1 cellular context compared by ENCODE assay signal in the genomic region with DNA sequence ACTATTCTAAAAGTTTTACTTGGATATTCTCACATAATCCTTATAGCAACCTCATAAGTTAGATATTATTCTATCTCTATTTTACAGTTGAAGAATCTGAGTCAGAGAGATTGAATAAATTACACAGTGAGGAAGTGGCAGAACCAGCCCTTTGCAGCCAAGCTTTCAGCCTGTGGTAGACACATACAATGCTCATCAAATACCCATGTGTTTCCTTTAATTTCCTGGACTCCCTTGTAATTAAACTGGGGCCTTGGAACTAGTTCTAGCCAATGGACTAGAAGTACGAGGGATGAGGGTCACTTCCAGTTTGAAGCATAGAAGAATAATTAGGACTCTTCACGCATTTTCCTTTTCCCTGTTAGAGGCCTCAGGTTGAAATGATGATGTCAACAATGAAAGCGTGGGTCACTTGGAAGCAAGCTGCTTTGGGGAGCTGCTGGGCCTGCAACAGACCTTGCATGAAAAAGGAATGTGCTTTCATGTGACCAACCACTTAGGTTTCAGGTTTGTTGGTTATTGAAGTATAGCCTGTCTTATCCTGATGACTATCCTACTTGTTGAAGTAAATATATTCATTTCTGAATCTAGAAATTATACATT.
TF ChIP-seq lines count a peak whose summit lies in the region.

No MANE protein-coding gene starts in this region.

TF ChIP-seq in GM12878, 131 proteins besides CTCF, POLR2A, EP300 and RAD21:
- TF ChIP-seq PAX8 (IDR thresholded peaks at IDR 0.05) (no peak), IKZF2 (IDR thresholded peaks at IDR 0.05) (no peak), NFXL1 (IDR thresholded peaks at IDR 0.05; ENCODE audit: borderline replicate concordance) (no peak), DPF2 (IDR thresholded peaks at IDR 0.05) (no peak)
